ENCODE assay signal across 21 cellular contexts in the genomic region with DNA sequence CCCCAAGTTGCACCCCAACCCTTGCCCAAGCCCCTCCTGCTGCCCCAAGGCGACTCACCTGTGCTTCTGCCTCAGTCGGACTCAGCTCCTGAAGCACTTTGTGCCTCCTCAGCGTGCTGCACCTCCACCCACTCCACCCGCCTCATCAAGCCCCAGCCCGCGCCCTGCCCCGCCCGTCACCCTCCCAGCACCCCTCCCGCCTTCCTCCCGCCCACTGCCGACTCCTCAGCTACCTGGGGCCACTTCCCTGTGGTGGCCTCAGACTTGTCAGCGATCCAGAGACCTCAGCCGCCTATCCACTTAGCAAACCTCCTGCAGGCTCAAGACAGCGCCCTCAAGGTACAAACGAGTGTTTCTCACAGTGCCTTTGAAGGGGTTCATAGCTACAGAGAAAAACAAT. TPM values are rescaled to one million over a fixed set of nuclear protein-coding genes. Genes with fewer than 3 reads are reported as not detected.
"Had no signal": no experiment of that assay in that cellular context is flagged by ENCODE, and none has a peak within 500 bp of the region (broad histone marks: within the 10 kb centered on the region; RNA-seq: fewer than 3 reads in every experiment).

No MANE protein-coding gene starts in this region.

- H3K36me3 ChIP-seq: ascending aorta had no signal

- H3K27ac Mint-ChIP-seq: activated CD8-positive, alpha-beta T cell treated with anti-CD3 and anti-CD28 coated beads for 36 hours; activated T-cell treated with anti-CD3 and anti-CD28 coated beads, Interleukin-2, amount 50 U/mL, for 72 hours; T-helper 17 cell had no signal

- H3K4me3 ChIP-seq: ascending aorta, body of pancreas had no signal

- H3K4me1 Mint-ChIP-seq: T-helper 17 cell had no signal

- FAIRE-seq: bronchial epithelial cell, RCC 7860 had no signal

- H3K27me3 ChIP-seq: ascending aorta, body of pancreas had no signal

- H3K9me3 Mint-ChIP-seq: activated CD8-positive, alpha-beta T cell treated with anti-CD3 and anti-CD28 coated beads for 36 hours had no signal

- H3K27me3 Mint-ChIP-seq: activated CD8-positive, alpha-beta T cell treated with anti-CD3 and anti-CD28 coated beads for 36 hours; T-helper 17 cell had no signal

- H3K27ac ChIP-seq: ascending aorta, body of pancreas, VCaP had no signal

- H3K4me3 Mint-ChIP-seq: activated CD8-positive, alpha-beta T cell treated with anti-CD3 and anti-CD28 coated beads for 36 hours; activated T-cell treated with anti-CD3 and anti-CD28 coated beads, Interleukin-2, amount 50 U/mL, for 72 hours; T-helper 17 cell had no signal

- DNase-seq: activated CD8-positive, alpha-beta memory T cell treated with anti-CD3 and anti-CD28 coated beads, Interleukin-2, amount 50 U/mL, for 4 hours; activated CD8-positive, alpha-beta T cell treated with anti-CD3 and anti-CD28 coated beads for 36 hours; activated naive CD4-positive, alpha-beta T cell treated with anti-CD3 and anti-CD28 coated beads, Interleukin-2, amount 50 U/mL, for 16 hours; activated T-cell treated with anti-CD3 and anti-CD28 coated beads, Interleukin-2, amount 50 U/mL, for 72 hours; body of pancreas; central memory CD4-positive, alpha-beta T cell; KG1; NCI-H1048; NCI-H1930; NCI-H2171; NCI-H2227 treated with DMSO at 0.1 percent for 48 hours; NCI-H526 treated with DMSO at 0.1 percent for 48 hours; PC-3; SIG-M5; T-helper 17 cell; T1000 had no signal

- H3K4me1 ChIP-seq: ascending aorta, body of pancreas had no signal

- ATAC-seq: activated CD8-positive, alpha-beta T cell treated with anti-CD3 and anti-CD28 coated beads for 36 hours; activated T-cell treated with anti-CD3 and anti-CD28 coated beads, Interleukin-2, amount 50 U/mL, for 72 hours; body of pancreas; PC-3; T-helper 17 cell had no signal

- H3K9me3 ChIP-seq: ascending aorta, body of pancreas had no signal

RNA-seq across cellular contexts. Expression of a gene that starts 19.6 kb away (rescaled TPM):
- total RNA-seq: activated CD8-positive, alpha-beta T cell treated with anti-CD3 and anti-CD28 coated beads for 36 hours; activated T-cell treated with anti-CD3 and anti-CD28 coated beads, Interleukin-2, amount 50 U/mL, for 72 hours; ascending aorta; body of pancreas; bronchial epithelial cell; M059J; PC-3; T-helper 17 cell had no signal
